ENCODE assay signal across 13 cellular contexts in the genomic region with DNA sequence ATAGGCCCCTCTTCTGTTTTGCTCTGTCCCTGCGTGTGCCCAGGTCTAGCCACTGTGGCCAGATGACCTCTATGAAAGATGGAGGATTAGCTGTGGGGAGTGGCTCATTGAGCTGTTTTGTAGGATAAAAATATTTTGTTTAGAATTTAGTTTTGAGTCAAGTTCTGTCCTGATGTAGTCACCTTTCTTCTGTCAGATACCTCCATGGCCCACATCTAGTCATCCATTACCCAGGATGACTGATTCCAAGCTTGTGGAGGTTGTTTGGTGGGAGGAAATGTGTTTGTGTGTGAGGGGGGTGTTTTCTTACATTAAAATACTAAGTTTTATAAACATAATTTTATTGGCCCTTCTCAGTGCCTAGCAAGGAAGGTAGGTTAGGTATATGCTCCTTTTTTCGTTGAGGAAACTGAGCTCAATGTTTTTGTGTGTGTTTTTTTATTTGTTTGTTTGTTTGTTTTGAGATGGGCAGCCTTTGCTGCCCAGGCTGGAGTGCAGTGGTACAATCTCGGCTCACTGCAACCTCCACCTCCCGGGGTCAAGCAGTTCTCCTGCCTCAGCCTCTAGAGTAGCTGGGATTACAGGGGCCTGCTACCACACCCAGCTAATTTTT.
"Had no signal": no experiment of that assay in that cellular context is flagged by ENCODE, and none has a peak within 500 bp of the region (broad histone marks: within the 10 kb centered on the region; RNA-seq: fewer than 3 reads in every experiment).

No MANE protein-coding gene starts in this region.

- H3K79me2 ChIP-seq: parathyroid adenoma had no signal

- H3K27ac ChIP-seq: ascending aorta, left lung, parathyroid adenoma had no signal

- H3K9me3 Mint-ChIP-seq: stimulated activated naive B cell treated with anti-CD40 and anti-IgM and Interleukin-4, amounts not matched to agents 10 μg/mL and 1 μg/mL and 100 μg/mL, for 72 hours had no signal

- H3K9ac ChIP-seq: parathyroid adenoma had no signal

- H3K27me3 Mint-ChIP-seq: stimulated activated naive B cell treated with anti-CD40 and anti-IgM and Interleukin-4, amounts not matched to agents 10 μg/mL and 1 μg/mL and 100 μg/mL, for 72 hours had no signal

- H3K4me3 Mint-ChIP-seq: stimulated activated naive B cell treated with anti-CD40 and anti-IgM and Interleukin-4, amounts not matched to agents 10 μg/mL and 1 μg/mL and 100 μg/mL, for 72 hours had no signal

- H3K9me3 ChIP-seq: ascending aorta, left lung had no signal

- H3K27me3 ChIP-seq: ascending aorta, left lung had no signal

- H3K4me1 ChIP-seq: ascending aorta, left lung, parathyroid adenoma had no signal

- H3K4me3 ChIP-seq: ascending aorta, left lung had no signal

- ATAC-seq: esophagus mucosa; left lung; SK-N-SH treated with all-trans-retinoic acid at 6 μM for 48 hours; stimulated activated naive B cell treated with anti-CD40 and anti-IgM and Interleukin-4, amounts not matched to agents 10 μg/mL and 1 μg/mL and 100 μg/mL, for 72 hours had no signal

- H3K27ac Mint-ChIP-seq: stimulated activated naive B cell treated with anti-CD40 and anti-IgM and Interleukin-4, amounts not matched to agents 10 μg/mL and 1 μg/mL and 100 μg/mL, for 72 hours had no signal

- H2AFZ ChIP-seq: parathyroid adenoma had no signal

- DNase-seq: activated CD4-positive, CD25-positive, alpha-beta regulatory T cell treated with anti-CD3 and anti-CD28 coated beads, Interleukin-2, amount 50 U/mL, for 72 hours; activated CD8-positive, alpha-beta memory T cell treated with anti-CD3 and anti-CD28 coated beads for 24 hours; activated effector memory CD4-positive, alpha-beta T cell treated with Interleukin-2 at 50 U/mL for 16 hours; left lung; mammary epithelial cell; stimulated activated CD4-positive, alpha-beta T cell treated with anti-CD3 and anti-CD28 coated beads, Interleukin-2, amount 100 ng/mL, for 48 hours; stimulated activated naive B cell treated with anti-CD40 and anti-IgM and Interleukin-4, amounts not matched to agents 10 μg/mL and 1 μg/mL and 100 μg/mL, for 72 hours; T-helper 1 cell; trophoblast cell had no signal
